In the genomic region with DNA sequence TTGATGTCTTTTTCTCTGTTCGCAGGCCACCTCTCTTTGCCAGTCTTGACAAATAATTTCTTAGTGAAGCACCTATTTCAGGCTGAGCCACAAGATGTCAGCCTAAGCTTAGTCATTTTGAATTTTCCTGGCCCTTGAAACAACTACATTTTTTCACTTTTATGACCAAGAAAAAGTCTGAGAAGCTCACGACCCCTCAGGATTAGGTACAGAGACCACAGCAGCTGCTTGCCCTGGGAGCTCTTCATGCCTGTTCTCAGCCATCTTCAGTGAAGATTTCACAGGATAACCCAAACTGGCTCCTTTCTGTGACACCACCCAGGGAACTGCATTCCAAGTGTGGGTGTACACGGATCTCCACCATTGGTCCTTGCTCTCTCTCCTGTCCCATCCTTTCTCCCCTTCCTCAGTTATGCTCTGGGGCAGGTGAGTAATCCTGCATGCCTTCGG, we compare ENCODE assay signal across 8 cellular contexts. TPM values are rescaled to one million over a fixed set of nuclear protein-coding genes. Genes with fewer than 3 reads are reported as not detected.
DNase-seq lines count a peak whose midpoint lies in the region; ATAC-seq, FAIRE-seq and TF ChIP-seq lines count a peak whose summit lies in the region.

No MANE protein-coding gene starts in this region.

- H3K27ac ChIP-seq in DOHH2 (ENCODE audit: low read depth, low read length), result no peak overlapping the region
- no peak overlapping the region for H3K27ac ChIP-seq in Karpas-422 (ENCODE audit: low read length)
- no peak overlapping the region for H3K27ac ChIP-seq in astrocyte (ENCODE audit: low read depth, low read length)
- H3K27ac ChIP-seq in vagina, result no peak overlapping the region

- H3K9ac ChIP-seq in Karpas-422 (ENCODE audit: low read length) (no peak overlapping the region), astrocyte (ENCODE audit: low read length) (no peak overlapping the region)

- H3K36me3 ChIP-seq in DOHH2 (ENCODE audit: control insufficient read depth, low read length), result no peaks in the 10 kb centered on the region
- H3K36me3 ChIP-seq in Karpas-422 (ENCODE audit: insufficient read depth, low read length), result no peaks in the 10 kb centered on the region
- H3K36me3 ChIP-seq in astrocyte (ENCODE audit: insufficient read depth, low read length), result no peaks in the 10 kb centered on the region
- no peaks in the 10 kb centered on the region for H3K36me3 ChIP-seq in vagina

- intact Hi-C loops in vagina (cut with DNase I), result no loop called here

- H3K9me2 ChIP-seq in DOHH2 (replicated peaks; ENCODE audit: control insufficient read depth, low read length) (no peaks in the 10 kb centered on the region), Karpas-422 (replicated peaks; ENCODE audit: insufficient read depth, low read length) (no peaks in the 10 kb centered on the region)

- no peak for FAIRE-seq in astrocyte (lab: Jason Lieb, UNC)

- H3K9me3 ChIP-seq in DOHH2 (ENCODE audit: control insufficient read depth, insufficient read depth, low read length) (no peaks in the 10 kb centered on the region), Karpas-422 (ENCODE audit: low read length) (no peaks in the 10 kb centered on the region), astrocyte (ENCODE audit: insufficient read depth, low read depth, low read length) (no peaks in the 10 kb centered on the region), vagina (no peaks in the 10 kb centered on the region)

- H3K9me3 Mint-ChIP-seq in astrocyte (ENCODE audit: unreplicated experiment), result no peaks in the 10 kb centered on the region
- no peaks in the 10 kb centered on the region for H3K9me3 Mint-ChIP-seq in natural killer cell treated with Interleukin-12 subunit alpha and Interleukin-12 subunit beta and Interleukin-15 and Interleukin-18, amount 100 ng/mL, for 72 hours

- H3K4me3 ChIP-seq in DOHH2 (ENCODE audit: low read length) (no peak overlapping the region), Karpas-422 (ENCODE audit: low read length) (no peak overlapping the region), astrocyte (ENCODE audit: insufficient read depth, low read depth, low read length) (no peak overlapping the region), vagina (no peak overlapping the region)

- no peaks in the 10 kb centered on the region for H3F3A ChIP-seq in DOHH2 (ENCODE audit: control insufficient read depth, insufficient read depth)

- no peak for ATAC-seq in natural killer cell treated with Interleukin-12 subunit alpha and Interleukin-12 subunit beta and Interleukin-15 and Interleukin-18, amount 100 ng/mL, for 72 hours

- TF ChIP-seq POLR2A in vagina (IDR thresholded peaks at IDR 0.05), result no peak

- H4K20me1 ChIP-seq in DOHH2 (ENCODE audit: control insufficient read depth, insufficient read depth, low read depth, low read length), result no peaks in the 10 kb centered on the region
- H4K20me1 ChIP-seq in Karpas-422 (ENCODE audit: insufficient read depth, low read depth, low read length), result no peaks in the 10 kb centered on the region
- H4K20me1 ChIP-seq in astrocyte (ENCODE audit: insufficient read depth, low read length), result no peaks in the 10 kb centered on the region

- H3K4me2 ChIP-seq in DOHH2 (ENCODE audit: low read length) (no peak overlapping the region), Karpas-422 (ENCODE audit: low read depth, low read length, poor library complexity, severe bottlenecking) (no peak overlapping the region), astrocyte (ENCODE audit: low read length) (no peak overlapping the region)

- no peak overlapping the region for H3K4me3 Mint-ChIP-seq in astrocyte (ENCODE audit: unreplicated experiment)
- H3K4me3 Mint-ChIP-seq in natural killer cell treated with Interleukin-12 subunit alpha and Interleukin-12 subunit beta and Interleukin-15 and Interleukin-18, amount 100 ng/mL, for 72 hours, result no peak overlapping the region

- H2AFZ ChIP-seq in Karpas-422 (ENCODE audit: low read length) (no peak overlapping the region), astrocyte (ENCODE audit: low read depth, low read length) (no peak overlapping the region)

- H3K27me3 Mint-ChIP-seq in astrocyte (ENCODE audit: low read depth, unreplicated experiment), result peaks cover 3% of the 10 kb centered on the region
- H3K27me3 Mint-ChIP-seq in natural killer cell treated with Interleukin-12 subunit alpha and Interleukin-12 subunit beta and Interleukin-15 and Interleukin-18, amount 100 ng/mL, for 72 hours, result peaks cover 0 to 4% of the 10 kb centered on the region in 2 donors

- H3K36me3 Mint-ChIP-seq in astrocyte (ENCODE audit: low read depth, unreplicated experiment), result no peaks in the 10 kb centered on the region
- no peaks in the 10 kb centered on the region for H3K36me3 Mint-ChIP-seq in natural killer cell treated with Interleukin-12 subunit alpha and Interleukin-12 subunit beta and Interleukin-15 and Interleukin-18, amount 100 ng/mL, for 72 hours

- TF ChIP-seq CTCF in DOHH2 (IDR thresholded peaks at IDR 0.05; ENCODE audit: low read depth, low read length, poor library complexity, severe bottlenecking), result peak; percentile 35
- peak; percentile 71 for TF ChIP-seq CTCF in astrocyte (IDR thresholded peaks at IDR 0.05; ENCODE audit: insufficient read depth, low read depth, low read length)
- TF ChIP-seq CTCF in vagina (IDR thresholded peaks at IDR 0.05), result peak in 2 of 3 experiments; percentile 27 to 38

- no peak overlapping the region for H3K27ac Mint-ChIP-seq in astrocyte (ENCODE audit: unreplicated experiment)
- peak overlapping the region in 1 of 2 donors; percentile 42 for H3K27ac Mint-ChIP-seq in natural killer cell treated with Interleukin-12 subunit alpha and Interleukin-12 subunit beta and Interleukin-15 and Interleukin-18, amount 100 ng/mL, for 72 hours

- no peaks in the 10 kb centered on the region for H3K4me1 ChIP-seq in DOHH2 (ENCODE audit: control insufficient read depth, low read length)
- H3K4me1 ChIP-seq in Karpas-422 (ENCODE audit: low read length), result no peaks in the 10 kb centered on the region
- no peaks in the 10 kb centered on the region for H3K4me1 ChIP-seq in astrocyte (ENCODE audit: insufficient read depth, low read length)
- no peaks in the 10 kb centered on the region for H3K4me1 ChIP-seq in vagina

- DNase-seq in Karpas-422 (peak; percentile 73), astrocyte (ENCODE audit: low read depth) (peak; percentile 16), kidney tubule cell (ENCODE audit: low spot score) (peak; percentile 50), vagina (ENCODE audit: extremely low spot score in 2 of 2) (no peak), GM19238 (ENCODE audit: insufficient read length, low spot score) (no peak), GF-D8 (lab: John Stamatoyannopoulos, UW) (no peak)
- DNase-seq in natural killer cell treated with Interleukin-12 subunit alpha and Interleukin-12 subunit beta and Interleukin-15 and Interleukin-18, amount 100 ng/mL, for 72 hours (ENCODE audit: low spot score), result no peak

- H3K79me2 ChIP-seq in DOHH2 (ENCODE audit: control insufficient read depth, low read length) (no peaks in the 10 kb centered on the region), Karpas-422 (ENCODE audit: low read length) (no peaks in the 10 kb centered on the region), astrocyte (ENCODE audit: insufficient read depth, low read length) (no peaks in the 10 kb centered on the region)

- H3K27me3 ChIP-seq in DOHH2 (ENCODE audit: control insufficient read depth, low read length) (no peaks in the 10 kb centered on the region), Karpas-422 (ENCODE audit: low read length) (no peaks in the 10 kb centered on the region), astrocyte (ENCODE audit: insufficient read depth, low read length) (no peaks in the 10 kb centered on the region), vagina (no peaks in the 10 kb centered on the region)

- peaks cover 12% of the 10 kb centered on the region for H3K4me1 Mint-ChIP-seq in astrocyte (ENCODE audit: low read depth, unreplicated experiment)
- peaks cover 0 to 9% of the 10 kb centered on the region in 2 donors for H3K4me1 Mint-ChIP-seq in natural killer cell treated with Interleukin-12 subunit alpha and Interleukin-12 subunit beta and Interleukin-15 and Interleukin-18, amount 100 ng/mL, for 72 hours (ENCODE audit: low read depth in 2 of 2)

RNA-seq across cellular contexts. Expression of a gene that starts 38.4 kb away (rescaled TPM):
- total RNA-seq in Karpas-422 (2014; rRNA removed; shearing (Covaris generic); ENCODE audit: low replicate concordance), result not detected in 2 replicates
- total RNA-seq in astrocyte (5.6 and 5.7 TPM in 2 replicates), vagina (5.9 TPM)
- total RNA-seq in natural killer cell treated with Interleukin-12 subunit alpha and Interleukin-12 subunit beta and Interleukin-15 and Interleukin-18, amount 100 ng/mL, for 72 hours, result not detected

Comparison
In these comparisons a context has a peak if more than half of its experiments do, and no peak if none do; other contexts are left out.
1. DNase-seq: peak in Karpas-422 (single experiment), astrocyte (single experiment) and kidney tubule cell (single experiment); none in vagina (0 of 2), GM19238 (single experiment), GF-D8 (single experiment) and natural killer cell treated with Interleukin-12 subunit alpha and Interleukin-12 subunit beta and Interleukin-15 and Interleukin-18, amount 100 ng/mL, for 72 hours (single experiment).
2. Peak in every context shown above with its lines, with median percentiles within 50 percentile points of each other: CTCF ChIP-seq.